ENCODE assay signal across 21 cellular contexts in the genomic region with DNA sequence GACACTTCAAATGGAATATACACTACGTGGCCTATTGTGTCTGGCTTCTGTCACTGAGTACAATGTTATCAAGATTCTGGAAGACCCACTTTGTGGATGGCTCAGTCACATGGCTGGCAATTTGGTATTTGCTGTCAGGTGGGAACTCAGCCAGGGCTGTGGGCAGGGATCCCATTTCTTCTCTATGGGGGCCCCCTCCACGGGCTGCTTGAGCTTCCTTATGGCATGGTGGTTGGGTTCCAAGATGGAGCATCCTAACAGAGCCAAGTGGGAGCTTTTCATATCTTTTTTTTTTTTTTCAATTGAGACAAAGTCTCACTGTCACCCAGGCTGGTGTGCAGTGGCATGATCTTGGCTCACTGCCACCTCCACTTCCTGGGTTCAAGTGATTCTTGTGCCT. TPM values are rescaled to one million over a fixed set of nuclear protein-coding genes. Genes with fewer than 3 reads are reported as not detected.
DNase-seq lines count a peak whose midpoint lies in the region; ATAC-seq and TF ChIP-seq lines count a peak whose summit lies in the region.
"Had no signal": no experiment of that assay in that cellular context is flagged by ENCODE, and none has a peak within 500 bp of the region (broad histone marks: within the 10 kb centered on the region; RNA-seq: fewer than 3 reads in every experiment).

No MANE protein-coding gene starts in this region.

- no peak overlapping the region for H3K27ac ChIP-seq in tibial artery
- H3K27ac ChIP-seq: 22Rv1; BLaER1 treated with 17β-estradiol and CSF1 and Interleukin-3, amounts not matched to agents 10 nM and 100 nM had no signal

- no peak overlapping the region for H3K4me3 ChIP-seq in tibial artery
- H3K4me3 ChIP-seq: BLaER1 treated with 17β-estradiol and CSF1 and Interleukin-3, amounts not matched to agents 10 nM and 100 nM; GM12878; GM23338 had no signal

- H3K27me3 ChIP-seq in tibial artery, result no peaks in the 10 kb centered on the region
- H3K27me3 ChIP-seq: BLaER1 treated with 17β-estradiol and CSF1 and Interleukin-3, amounts not matched to agents 10 nM and 100 nM had no signal

- intact Hi-C loops in natural killer cell (cut with micrococcal nuclease), result no loop called here
- intact Hi-C loops in posterior vena cava (cut with DNase I), result no loop called here
- intact Hi-C loops in tibial artery (cut with DNase I; ENCODE audit: low total_unique reads), result no loop called here

- no peaks in the 10 kb centered on the region for H3K4me1 Mint-ChIP-seq in natural killer cell treated with Interleukin-12 subunit alpha and Interleukin-12 subunit beta and Interleukin-15 and Interleukin-18, amount 100 ng/mL, for 72 hours (ENCODE audit: low read depth in 2 of 2)
- no peaks in the 10 kb centered on the region for H3K4me1 Mint-ChIP-seq in natural killer cell
- H3K4me1 Mint-ChIP-seq: CD14-positive monocyte, GM23338 had no signal

- no peaks in the 10 kb centered on the region for H3K9me3 ChIP-seq in tibial artery

- no peak overlapping the region for H3K4me3 Mint-ChIP-seq in natural killer cell treated with Interleukin-12 subunit alpha and Interleukin-12 subunit beta and Interleukin-15 and Interleukin-18, amount 100 ng/mL, for 72 hours
- no peak overlapping the region for H3K4me3 Mint-ChIP-seq in natural killer cell
- H3K4me3 Mint-ChIP-seq: B cell; CD14-positive monocyte; CD4-positive, alpha-beta T cell; GM23338; H9 had no signal

- no peaks in the 10 kb centered on the region for H3K9me3 Mint-ChIP-seq in natural killer cell treated with Interleukin-12 subunit alpha and Interleukin-12 subunit beta and Interleukin-15 and Interleukin-18, amount 100 ng/mL, for 72 hours
- no peaks in the 10 kb centered on the region for H3K9me3 Mint-ChIP-seq in natural killer cell
- H3K9me3 Mint-ChIP-seq: H9 had no signal

- TF ChIP-seq CTCF in natural killer cell (IDR thresholded peaks at IDR 0.05) (no peak), tibial artery (IDR thresholded peaks at IDR 0.05) (no peak)

- H3K36me3 Mint-ChIP-seq in natural killer cell treated with Interleukin-12 subunit alpha and Interleukin-12 subunit beta and Interleukin-15 and Interleukin-18, amount 100 ng/mL, for 72 hours, result no peaks in the 10 kb centered on the region
- H3K36me3 Mint-ChIP-seq in natural killer cell, result no peaks in the 10 kb centered on the region
- H3K36me3 Mint-ChIP-seq: CD14-positive monocyte had no signal

- no peaks in the 10 kb centered on the region for H3K4me1 ChIP-seq in tibial artery
- H3K4me1 ChIP-seq: BLaER1 treated with 17β-estradiol and CSF1 and Interleukin-3, amounts not matched to agents 10 nM and 100 nM had no signal

- H3K27me3 Mint-ChIP-seq in natural killer cell treated with Interleukin-12 subunit alpha and Interleukin-12 subunit beta and Interleukin-15 and Interleukin-18, amount 100 ng/mL, for 72 hours, result peaks cover 3 to 8% of the 10 kb centered on the region in 2 donors
- H3K27me3 Mint-ChIP-seq in natural killer cell (ENCODE audit: low read depth in 2 of 2), result peaks cover 0 to 4% of the 10 kb centered on the region in 2 donors
- H3K27me3 Mint-ChIP-seq: B cell; CD4-positive, alpha-beta T cell had no signal

- no peak overlapping the region for H3K27ac Mint-ChIP-seq in natural killer cell treated with Interleukin-12 subunit alpha and Interleukin-12 subunit beta and Interleukin-15 and Interleukin-18, amount 100 ng/mL, for 72 hours
- H3K27ac Mint-ChIP-seq in natural killer cell, result no peak overlapping the region
- H3K27ac Mint-ChIP-seq: B cell; CD14-positive monocyte; CD4-positive, alpha-beta T cell; CD8-positive, alpha-beta memory T cell; GM23338; H9 had no signal

- no peak for ATAC-seq in natural killer cell treated with Interleukin-12 subunit alpha and Interleukin-12 subunit beta and Interleukin-15 and Interleukin-18, amount 100 ng/mL, for 72 hours
- no peak for ATAC-seq in natural killer cell
- ATAC-seq: GM12878, GM23338, HCT116 had no signal

- peak; percentile 15 for DNase-seq in DMS79 treated with DMSO at 0.1 percent for 48 hours (lab: John Stamatoyannopoulos, UW)
- DNase-seq in DMS79 (lab: John Stamatoyannopoulos, UW), result no peak
- DNase-seq in natural killer cell treated with Interleukin-12 subunit alpha and Interleukin-12 subunit beta and Interleukin-15 and Interleukin-18, amount 100 ng/mL, for 72 hours (ENCODE audit: low spot score), result peak; percentile 49
- no peak for DNase-seq in natural killer cell
- peak; percentile 47 for DNase-seq in posterior vena cava (ENCODE audit: low spot score)
- no peak for DNase-seq in DMS53 treated with DMSO at 0.1 percent for 48 hours (lab: John Stamatoyannopoulos, UW; ENCODE audit: unreplicated experiment)
- DNase-seq in tibial artery, result no peak
- DNase-seq: CD4-positive, alpha-beta T cell; CD8-positive, alpha-beta memory T cell; DMS 273 treated with DMSO at 0.1 percent for 48 hours; EL; GDM1; H9 had no signal

- H3K36me3 ChIP-seq in tibial artery, result no peaks in the 10 kb centered on the region
- H3K36me3 ChIP-seq: BLaER1 treated with 17β-estradiol and CSF1 and Interleukin-3, amounts not matched to agents 10 nM and 100 nM had no signal

RNA-seq across cellular contexts. Expression of a gene that starts 18.0 kb away (rescaled TPM):
- total RNA-seq in natural killer cell treated with Interleukin-12 subunit alpha and Interleukin-12 subunit beta and Interleukin-15 and Interleukin-18, amount 100 ng/mL, for 72 hours, result 10 to 100 TPM; 44.4 to 45.1 TPM
- total RNA-seq in natural killer cell (10 to 100 TPM; 21.4 to 23.2 (median 23.1) TPM), posterior vena cava (10 to 100 TPM; 25.7 to 25.8 TPM)

RNA-seq across cellular contexts. Expression of a gene that starts 43.0 kb away (rescaled TPM):
- total RNA-seq in natural killer cell treated with Interleukin-12 subunit alpha and Interleukin-12 subunit beta and Interleukin-15 and Interleukin-18, amount 100 ng/mL, for 72 hours, result 100 to 1,000 TPM in 1 of 2 donors, 10 to 100 TPM in 1; 43.1 to 106 TPM
- total RNA-seq in natural killer cell (10 to 100 TPM; 24.5 to 53.9 (median 27.9) TPM), posterior vena cava (10 to 100 TPM; 26.2 to 27.8 TPM)

RNA-seq across cellular contexts. Expression of a gene that starts 49.6 kb away (rescaled TPM):
- not detected for total RNA-seq in natural killer cell treated with Interleukin-12 subunit alpha and Interleukin-12 subunit beta and Interleukin-15 and Interleukin-18, amount 100 ng/mL, for 72 hours
- total RNA-seq in natural killer cell, result under 1 TPM in 1 of 3 donors, not detected in 2; 0.30 TPM
- total RNA-seq in posterior vena cava, result 1,000 to 10,000 TPM; 1,932 to 2,544 TPM
- total RNA-seq: CD4-positive, alpha-beta T cell; CD8-positive, alpha-beta memory T cell; H4 had no signal

Comparison
In these comparisons a context has a peak if more than half of its experiments do, and no peak if none do; other contexts are left out.
1. DNase-seq: peak in DMS79 treated with DMSO at 0.1 percent for 48 hours (single experiment), natural killer cell treated with Interleukin-12 subunit alpha and Interleukin-12 subunit beta and Interleukin-15 and Interleukin-18, amount 100 ng/mL, for 72 hours (single experiment) and posterior vena cava (single experiment); none in DMS79 (single experiment), natural killer cell (single experiment), DMS53 treated with DMSO at 0.1 percent for 48 hours (single experiment) and tibial artery (0 of 2).
2. RNA of a gene that starts 49.6 kb away (total RNA-seq): 1,932 to 2,544 TPM in posterior vena cava; 0.30 TPM in natural killer cell and not detected in natural killer cell treated with Interleukin-12 subunit alpha and Interleukin-12 subunit beta and Interleukin-15 and Interleukin-18, amount 100 ng/mL, for 72 hours; every median in the first group is over 1,000 times any median in the second.